ENCODE assay signal across 13 cellular contexts in genomic region chr4:167102475-167102874, GRCh38.
DNase-seq lines count a peak whose midpoint lies in the region; ATAC-seq and TF ChIP-seq lines count a peak whose summit lies in the region.
"Had no signal": no experiment of that assay in that cellular context is flagged by ENCODE, and none has a peak within 500 bp of the region (broad histone marks: within the 10 kb centered on the region; RNA-seq: fewer than 3 reads in every experiment).

No MANE protein-coding gene starts in this region.

- no peak for ATAC-seq in activated CD4-positive, CD25-positive, alpha-beta regulatory T cell treated with anti-CD3 and anti-CD28 coated beads, Interleukin-2, amount 50 U/mL, for 24 hours
- ATAC-seq: HepG2 had no signal

- POLR2A ChIA-PET in MCF 10A (lab: Yijun Ruan, JAX), result no interaction called here

- BruUV-seq in MCF 10A (replicated peaks; lab: Mats Ljungman, UMichigan), result no TSS peak

- H3K9me3 Mint-ChIP-seq in chondrocyte (ENCODE audit: low read depth) (peaks cover 3% of the 10 kb centered on the region), MCF 10A (ENCODE audit: unreplicated experiment) (no peaks in the 10 kb centered on the region)

- H3K27ac ChIP-seq in dorsolateral prefrontal cortex, result peak overlapping the region in 48 of 59 donors; percentile 3 to 96 (median 81)
- peak overlapping the region; percentile 37 for H3K27ac ChIP-seq in temporal lobe (ENCODE audit: low read depth, low read length)
- H3K27ac ChIP-seq: C4-2B had no signal

- no peaks in the 10 kb centered on the region for H3K4me1 Mint-ChIP-seq in chondrocyte (ENCODE audit: low read depth)
- H3K4me1 Mint-ChIP-seq in MCF 10A (ENCODE audit: insufficient read depth, unreplicated experiment), result peaks cover 8% of the 10 kb centered on the region

- no peak overlapping the region for H3K4me3 ChIP-seq in dorsolateral prefrontal cortex
- H3K4me3 ChIP-seq: HAP-1 had no signal

- intact Hi-C loops in dorsolateral prefrontal cortex (cut with DNase I) (loop anchor here in 1 of 2 donors (5.0 to 10.0 kb wide), 2 partner anchors 78 to 130 kb away; partner anchors contain the start of gene SPOCK3), MCF 10A (cut with micrococcal nuclease) (no loop called here)

- H3K27ac Mint-ChIP-seq in chondrocyte (ENCODE audit: unreplicated experiment) (no peak overlapping the region), MCF 10A (ENCODE audit: low read depth, unreplicated experiment) (no peak overlapping the region)
- H3K27ac Mint-ChIP-seq: CD4-positive, alpha-beta T cell had no signal

- CTCF ChIA-PET in MCF 10A (lab: Yijun Ruan, JAX), result no interaction called here

- DNase-seq in SK-MEL-5 (ENCODE audit: low read depth, low spot score), result peak; percentile 26
- no peak for DNase-seq in dorsolateral prefrontal cortex
- DNase-seq in midbrain (lab: John Stamatoyannopoulos, UW), result peak; percentile 17
- DNase-seq in chondrocyte (ENCODE audit: low spot score), result no peak
- DNase-seq in NCI-H226, result no peak
- DNase-seq in MCF 10A (ENCODE audit: unreplicated experiment), result no peak
- DNase-seq: Caco-2; CD4-positive, alpha-beta T cell had no signal

- H3K4me3 Mint-ChIP-seq in chondrocyte (ENCODE audit: unreplicated experiment), result no peak overlapping the region
- H3K4me3 Mint-ChIP-seq in MCF 10A (ENCODE audit: unreplicated experiment), result no peak overlapping the region
- H3K4me3 Mint-ChIP-seq: CD4-positive, alpha-beta T cell had no signal

- TF ChIP-seq CTCF in dorsolateral prefrontal cortex (IDR thresholded peaks at IDR 0.05 in 54 of 56, conservative IDR thresholded peaks at IDR 0.05 in 2 of 56; ENCODE audit: low read depth in 1 of 56, partially characterized antibody in 56 of 56) (no peak), chondrocyte (IDR thresholded peaks at IDR 0.05) (no peak), MCF 10A (IDR thresholded peaks at IDR 0.05; ENCODE audit: unreplicated experiment) (no peak)

- in situ Hi-C loops in SK-MEL-5 (cut with HindIII; ENCODE audit: low pct_unique_long_range_greater_than_20kb, low sequenced_read_pairs), result no loop called here

- H3K27me3 Mint-ChIP-seq in chondrocyte (ENCODE audit: low read depth), result peaks cover 3% of the 10 kb centered on the region
- no peaks in the 10 kb centered on the region for H3K27me3 Mint-ChIP-seq in MCF 10A (ENCODE audit: insufficient read depth, unreplicated experiment)
- H3K27me3 Mint-ChIP-seq: CD4-positive, alpha-beta T cell had no signal

- H3K36me3 Mint-ChIP-seq in chondrocyte (ENCODE audit: low read depth), result no peaks in the 10 kb centered on the region
- no peaks in the 10 kb centered on the region for H3K36me3 Mint-ChIP-seq in MCF 10A (ENCODE audit: insufficient read depth, unreplicated experiment)

- no peaks in the 10 kb centered on the region for H3K27me3 ChIP-seq in dorsolateral prefrontal cortex

Comparison
In these comparisons a context has a peak if more than half of its experiments do, and no peak if none do; other contexts are left out.
1. DNase-seq: peak in SK-MEL-5 (single experiment) and midbrain (single experiment); none in dorsolateral prefrontal cortex (0 of 10), chondrocyte (single experiment), NCI-H226 (single experiment) and MCF 10A (single experiment).